In the genomic region with DNA sequence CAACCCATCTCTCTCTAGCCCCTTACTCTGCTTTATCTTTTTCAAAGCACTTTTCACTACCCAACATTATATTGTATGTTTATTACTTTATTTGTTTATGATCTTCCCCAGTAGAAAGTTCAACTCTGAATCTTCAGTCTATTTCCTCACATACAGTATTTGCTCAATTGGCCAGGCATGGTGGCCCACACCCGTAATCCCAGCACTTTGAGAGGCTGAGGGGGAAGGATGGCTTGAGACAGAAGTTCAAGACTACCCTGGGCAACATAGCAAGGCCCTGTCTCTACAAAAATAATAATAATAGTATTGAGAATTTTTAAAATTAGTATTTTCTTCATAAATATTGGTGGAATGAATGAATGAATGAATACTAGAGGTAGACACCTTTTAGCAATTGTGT, we compare ENCODE assay signal across 14 cellular contexts. TPM values are rescaled to one million over a fixed set of nuclear protein-coding genes. Genes with fewer than 3 reads are reported as not detected.
DNase-seq lines count a peak whose midpoint lies in the region; ATAC-seq and TF ChIP-seq lines count a peak whose summit lies in the region.
"Had no signal": no experiment of that assay in that cellular context is flagged by ENCODE, and none has a peak within 500 bp of the region (broad histone marks: within the 10 kb centered on the region; RNA-seq: fewer than 3 reads in every experiment).

No MANE protein-coding gene starts in this region.

- peak overlapping the region; percentile 92 for H3K4me2 ChIP-seq in parathyroid adenoma (ENCODE audit: low read length)

- H3K27ac Mint-ChIP-seq in activated CD4-positive, alpha-beta memory T cell treated with anti-CD3 and anti-CD28 coated beads, Interleukin-2, amount 10 ng/mL, durations not matched to agents 7 days and 5 days = no peak overlapping the region
- H3K27ac Mint-ChIP-seq in activated CD4-positive, alpha-beta memory T cell treated with anti-CD3 and anti-CD28 coated beads for 36 hours = no peak overlapping the region
- no peak overlapping the region for H3K27ac Mint-ChIP-seq in endothelial cell (ENCODE audit: unreplicated experiment)

- peak overlapping the region; percentile 70 for H3K27ac ChIP-seq in RWPE1
- H3K27ac ChIP-seq in parathyroid adenoma = no peak overlapping the region

- peaks cover 40% of the 10 kb centered on the region for H3K4me1 Mint-ChIP-seq in activated CD4-positive, alpha-beta memory T cell treated with anti-CD3 and anti-CD28 coated beads, Interleukin-2, amount 10 ng/mL, durations not matched to agents 7 days and 5 days
- peaks cover 25% of the 10 kb centered on the region for H3K4me1 Mint-ChIP-seq in activated CD4-positive, alpha-beta memory T cell treated with anti-CD3 and anti-CD28 coated beads for 36 hours (ENCODE audit: low read depth)
- H3K4me1 Mint-ChIP-seq in endothelial cell (ENCODE audit: unreplicated experiment) = peaks cover 13% of the 10 kb centered on the region

- intact Hi-C loops in activated CD4-positive, alpha-beta memory T cell treated with anti-CD3 and anti-CD28 coated beads for 36 hours (cut with micrococcal nuclease) = loop anchor here (10.0 kb wide), 2 partner anchors 458 to 822 kb away; a partner anchor contains a TSS

- H3K9me3 ChIP-seq in parathyroid adenoma (ENCODE audit: control insufficient read depth, low read length) = no peaks in the 10 kb centered on the region

- H3K27me3 ChIP-seq in parathyroid adenoma (ENCODE audit: control insufficient read depth, insufficient read depth, low read length) = no peaks in the 10 kb centered on the region

- no peak for ATAC-seq in GM18517 (IDR thresholded peaks at IDR 0.05; ENCODE audit: unreplicated experiment)

- H3K4me1 ChIP-seq in parathyroid adenoma = peaks cover 8% of the 10 kb centered on the region

- H3K27me3 Mint-ChIP-seq in activated CD4-positive, alpha-beta memory T cell treated with anti-CD3 and anti-CD28 coated beads, Interleukin-2, amount 10 ng/mL, durations not matched to agents 7 days and 5 days = no peaks in the 10 kb centered on the region
- H3K27me3 Mint-ChIP-seq in activated CD4-positive, alpha-beta memory T cell treated with anti-CD3 and anti-CD28 coated beads for 36 hours = no peaks in the 10 kb centered on the region
- peaks cover 5% of the 10 kb centered on the region for H3K27me3 Mint-ChIP-seq in endothelial cell (ENCODE audit: unreplicated experiment)

- peaks cover 10% of the 10 kb centered on the region for H3K36me3 Mint-ChIP-seq in activated CD4-positive, alpha-beta memory T cell treated with anti-CD3 and anti-CD28 coated beads, Interleukin-2, amount 10 ng/mL, durations not matched to agents 7 days and 5 days (ENCODE audit: low read depth)
- no peaks in the 10 kb centered on the region for H3K36me3 Mint-ChIP-seq in activated CD4-positive, alpha-beta memory T cell treated with anti-CD3 and anti-CD28 coated beads for 36 hours
- H3K36me3 Mint-ChIP-seq in endothelial cell (ENCODE audit: low read depth, unreplicated experiment) = no peaks in the 10 kb centered on the region

- TF ChIP-seq CTCF in RWPE1 (conservative IDR thresholded peaks at IDR 0.05; ENCODE audit: low read depth) (no peak), endothelial cell (IDR thresholded peaks at IDR 0.05; ENCODE audit: unreplicated experiment) (no peak), parathyroid adenoma (IDR thresholded peaks at IDR 0.05) (no peak)

- H3K4me3 Mint-ChIP-seq in activated CD4-positive, alpha-beta memory T cell treated with anti-CD3 and anti-CD28 coated beads, Interleukin-2, amount 10 ng/mL, durations not matched to agents 7 days and 5 days = peak overlapping the region; percentile 84
- H3K4me3 Mint-ChIP-seq in activated CD4-positive, alpha-beta memory T cell treated with anti-CD3 and anti-CD28 coated beads for 36 hours = no peak overlapping the region
- H3K4me3 Mint-ChIP-seq in endothelial cell (ENCODE audit: unreplicated experiment) = peak overlapping the region; percentile 93

- H3K9ac ChIP-seq in parathyroid adenoma = no peak overlapping the region

- H3K9me3 Mint-ChIP-seq in activated CD4-positive, alpha-beta memory T cell treated with anti-CD3 and anti-CD28 coated beads, Interleukin-2, amount 10 ng/mL, durations not matched to agents 7 days and 5 days = no peaks in the 10 kb centered on the region
- peaks cover 3% of the 10 kb centered on the region for H3K9me3 Mint-ChIP-seq in activated CD4-positive, alpha-beta memory T cell treated with anti-CD3 and anti-CD28 coated beads for 36 hours
- H3K9me3 Mint-ChIP-seq in endothelial cell (ENCODE audit: unreplicated experiment) = no peaks in the 10 kb centered on the region

- H2AFZ ChIP-seq in parathyroid adenoma = no peak overlapping the region

- no peaks in the 10 kb centered on the region for H3K36me3 ChIP-seq in parathyroid adenoma (ENCODE audit: control insufficient read depth, insufficient read depth, low read length)

- CTCF ChIA-PET in activated CD4-positive, alpha-beta memory T cell treated with anti-CD3 and anti-CD28 coated beads, Interleukin-2, amount 10 ng/mL, durations not matched to agents 7 days and 5 days (lab: Charles Lee) = interaction anchor here (0.9 to 7.0 kb wide), 9 partner anchors 13 to 222 kb away, joined by 3 to 89 read pairs (median 9); a partner anchor contains a TSS
- CTCF ChIA-PET in activated CD4-positive, alpha-beta memory T cell treated with anti-CD3 and anti-CD28 coated beads for 36 hours (lab: Charles Lee) = interaction anchor here (0.7 to 8.8 kb wide), 9 partner anchors 17 to 262 kb away, joined by 3 to 107 read pairs (median 12); no protein-coding TSS in a partner anchor
- CTCF ChIA-PET in RWPE1 (lab: Yijun Ruan, JAX) = interaction anchor here (1.0 kb wide), 1 partner anchor 211 kb away, joined by 6 read pairs; no protein-coding TSS in a partner anchor

- no peaks in the 10 kb centered on the region for H3K79me2 ChIP-seq in parathyroid adenoma

- no peak for DNase-seq in activated CD4-positive, alpha-beta memory T cell treated with anti-CD3 and anti-CD28 coated beads, Interleukin-2, amount 10 ng/mL, durations not matched to agents 7 days and 5 days
- DNase-seq in activated CD4-positive, alpha-beta memory T cell treated with anti-CD3 and anti-CD28 coated beads for 36 hours = no peak
- no peak for DNase-seq in RWPE1 (ENCODE audit: low spot score)
- DNase-seq in endothelial cell (ENCODE audit: low spot score) = no peak
- DNase-seq in RKO (ENCODE audit: low spot score) = no peak
- DNase-seq in CD1c-positive myeloid dendritic cell (ENCODE audit: extremely low spot score) = no peak
- DNase-seq: amniotic stem cell; DMS79 treated with DMSO at 0.1 percent for 48 hours; effector memory CD4-positive, alpha-beta T cell; MV-4-11; NCI-H446 treated with DMSO at 0.1 percent for 48 hours; right cardiac atrium had no signal

- no peak overlapping the region for H3K4me3 ChIP-seq in parathyroid adenoma (ENCODE audit: low read depth, low read length)

- POLR2A ChIA-PET in activated CD4-positive, alpha-beta memory T cell treated with anti-CD3 and anti-CD28 coated beads, Interleukin-2, amount 10 ng/mL, durations not matched to agents 7 days and 5 days (lab: Charles Lee) = interaction anchor here (1.0 to 8.2 kb wide), 8 partner anchors 9 to 143 kb away, joined by 3 to 95 read pairs (median 5); a partner anchor contains a TSS
- POLR2A ChIA-PET in activated CD4-positive, alpha-beta memory T cell treated with anti-CD3 and anti-CD28 coated beads for 36 hours (lab: Charles Lee) = interaction anchor here (1.3 to 1.6 kb wide), 4 partner anchors 25 to 230 kb away, joined by 3 to 7 read pairs (median 4); no protein-coding TSS in a partner anchor
- POLR2A ChIA-PET in RWPE1 (lab: Yijun Ruan, JAX; ENCODE audit: low non-redundant PET) = no interaction called here

RNA-seq across cellular contexts. Expression of a gene that starts 1.2 kb away (rescaled TPM):
- total RNA-seq in activated CD4-positive, alpha-beta memory T cell treated with anti-CD3 and anti-CD28 coated beads, Interleukin-2, amount 10 ng/mL, durations not matched to agents 7 days and 5 days = 1 to 10 TPM; 9.1 to 9.5 TPM
- 1 to 10 TPM; 7.5 to 8.3 TPM for total RNA-seq in activated CD4-positive, alpha-beta memory T cell treated with anti-CD3 and anti-CD28 coated beads for 36 hours
- total RNA-seq in endothelial cell (ENCODE audit: unreplicated experiment) = 10.0 TPM

RNA-seq across cellular contexts. Expression of a gene that starts 3.2 kb away (rescaled TPM):
- total RNA-seq in activated CD4-positive, alpha-beta memory T cell treated with anti-CD3 and anti-CD28 coated beads, Interleukin-2, amount 10 ng/mL, durations not matched to agents 7 days and 5 days = 10 to 100 TPM; 51.8 to 53.5 TPM
- total RNA-seq in activated CD4-positive, alpha-beta memory T cell treated with anti-CD3 and anti-CD28 coated beads for 36 hours = 10 to 100 TPM; 39.3 to 42.4 TPM
- total RNA-seq in endothelial cell (ENCODE audit: unreplicated experiment) = 9.4 TPM
